In the genomic region with DNA sequence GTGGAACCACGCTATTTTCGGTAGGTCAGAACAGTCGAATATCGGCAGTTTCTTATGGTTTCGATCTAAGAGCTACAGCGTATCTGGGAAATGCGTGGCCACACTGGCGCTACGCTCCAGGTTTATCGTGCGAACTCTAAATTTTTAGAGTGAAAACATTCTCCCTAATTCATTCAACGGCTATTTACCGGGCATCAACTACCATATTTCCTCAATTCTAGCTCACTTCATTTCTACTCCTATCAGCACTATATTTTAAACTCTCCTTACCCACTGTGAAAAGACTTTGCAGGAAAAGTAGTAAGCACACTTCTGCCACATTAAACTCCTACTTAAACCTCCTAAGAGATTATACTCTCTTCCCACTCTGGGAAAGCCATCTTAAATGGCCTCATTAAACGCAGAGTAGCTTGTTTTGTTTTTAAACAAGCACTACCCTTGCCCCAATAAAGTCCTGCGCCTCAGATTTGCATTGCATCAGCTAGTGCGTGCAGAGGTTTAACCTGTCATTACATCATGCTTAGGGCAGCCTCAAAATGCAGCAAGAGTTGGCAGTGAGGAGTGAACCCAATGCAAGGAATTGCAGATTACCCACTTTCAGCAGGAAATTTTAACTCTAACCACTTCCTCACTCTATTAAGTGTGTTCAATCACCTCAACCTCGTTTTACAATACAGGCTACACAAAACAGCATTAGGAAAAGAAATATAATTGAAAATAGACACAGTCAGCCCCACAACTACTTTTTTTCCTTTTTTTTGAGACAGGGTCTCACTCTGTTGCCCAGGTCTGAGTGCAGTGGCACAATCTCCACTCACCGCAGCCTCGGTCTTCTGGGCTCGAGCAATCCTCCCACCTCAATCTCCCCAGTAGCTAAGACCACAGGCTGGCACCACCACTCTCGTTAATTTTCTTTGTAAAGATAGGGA, we compare ENCODE assay signal across 1 cellular context.
A peak's percentile ranks its signal among the peaks of the same experiment; 100 is the strongest.
TF ChIP-seq lines count a peak whose summit lies in the region.

No MANE protein-coding gene starts in this region.

TF ChIP-seq in HepG2, 621 proteins besides CTCF, POLR2A, EP300 and RAD21 (continued from another document and continues in another):
- TF ChIP-seq, protein P1, sequence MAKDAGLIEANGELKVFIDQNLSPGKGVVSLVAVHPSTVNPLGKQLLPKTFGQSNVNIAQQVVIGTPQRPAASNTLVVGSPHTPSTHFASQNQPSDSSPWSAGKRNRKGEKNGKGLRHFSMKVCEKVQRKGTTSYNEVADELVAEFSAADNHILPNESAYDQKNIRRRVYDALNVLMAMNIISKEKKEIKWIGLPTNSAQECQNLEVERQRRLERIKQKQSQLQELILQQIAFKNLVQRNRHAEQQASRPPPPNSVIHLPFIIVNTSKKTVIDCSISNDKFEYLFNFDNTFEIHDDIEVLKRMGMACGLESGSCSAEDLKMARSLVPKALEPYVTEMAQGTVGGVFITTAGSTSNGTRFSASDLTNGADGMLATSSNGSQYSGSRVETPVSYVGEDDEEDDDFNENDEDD (CRISPR knock-in tag; IDR thresholded peaks at IDR 0.05; ENCODE audit: borderline replicate concordance): no peak
- TF ChIP-seq ZNF749 (CRISPR knock-in tag; IDR thresholded peaks at IDR 0.05; ENCODE audit: borderline replicate concordance) (no peak), FOXP1 (IDR thresholded peaks at IDR 0.05) (no peak), FOXP1 (CRISPR knock-in tag; IDR thresholded peaks at IDR 0.05) (no peak), ZNF556 (CRISPR knock-in tag; IDR thresholded peaks at IDR 0.05; ENCODE audit: borderline replicate concordance) (no peak), ZNF329 (CRISPR knock-in tag; IDR thresholded peaks at IDR 0.05; ENCODE audit: low read depth) (no peak), MEIS1 (CRISPR knock-in tag; IDR thresholded peaks at IDR 0.05; ENCODE audit: borderline replicate concordance) (no peak), HMG20A (CRISPR knock-in tag; IDR thresholded peaks at IDR 0.05; ENCODE audit: borderline replicate concordance) (no peak), SSRP1 (CRISPR knock-in tag; IDR thresholded peaks at IDR 0.05) (0 out of 2 replicates have a peak, but pooled peaks have one; percentile 65), RBFOX2 (IDR thresholded peaks at IDR 0.05; ENCODE audit: low read depth, low read length) (peak; percentile 69), ZNF883 (CRISPR knock-in tag; IDR thresholded peaks at IDR 0.05; ENCODE audit: not compliant biosample characterization) (no peak), HCFC1 (IDR thresholded peaks at IDR 0.05; ENCODE audit: low read depth, low read length) (no peak), RXRB (CRISPR knock-in tag; IDR thresholded peaks at IDR 0.05; ENCODE audit: borderline replicate concordance) (peak; percentile 74), ZNF891 (CRISPR knock-in tag; IDR thresholded peaks at IDR 0.05) (no peak), ZNF12 (CRISPR knock-in tag; IDR thresholded peaks at IDR 0.05) (0 out of 2 replicates have a peak, but pooled peaks have one; percentile 43), ZNF713 (CRISPR knock-in tag; IDR thresholded peaks at IDR 0.05) (no peak), ZNF546 (CRISPR knock-in tag; conservative IDR thresholded peaks at IDR 0.05) (no peak), ZNF737 (CRISPR knock-in tag; IDR thresholded peaks at IDR 0.05; ENCODE audit: borderline replicate concordance) (no peak), ZSCAN21 (CRISPR knock-in tag; IDR thresholded peaks at IDR 0.05; ENCODE audit: borderline replicate concordance) (no peak), ATAD3A (CRISPR knock-in tag; IDR thresholded peaks at IDR 0.05) (no peak), ZNF768 (CRISPR knock-in tag; IDR thresholded peaks at IDR 0.05) (no peak), POLR2G (IDR thresholded peaks at IDR 0.05; ENCODE audit: low read depth, low read length) (peak; percentile 77), MXI1 (IDR thresholded peaks at IDR 0.05; ENCODE audit: borderline replicate concordance, low read depth, low read length) (no peak; the same call in 2 of the 3 replicates), ZNF33A (CRISPR knock-in tag; IDR thresholded peaks at IDR 0.05; ENCODE audit: borderline replicate concordance) (no peak), HNF4A (CRISPR knock-in tag; IDR thresholded peaks at IDR 0.05) (peak; percentile 40), KLF15 (CRISPR knock-in tag; IDR thresholded peaks at IDR 0.05; ENCODE audit: borderline replicate concordance) (no peak), ZNF180 (CRISPR knock-in tag; IDR thresholded peaks at IDR 0.05; ENCODE audit: borderline replicate concordance, low read depth) (no peak), ZNF720 (CRISPR knock-in tag; IDR thresholded peaks at IDR 0.05) (no peak), MATR3 (CRISPR knock-in tag; IDR thresholded peaks at IDR 0.05) (no peak), MBD4 (IDR thresholded peaks at IDR 0.05; ENCODE audit: borderline replicate concordance, low read length) (no peak), MED1 (CRISPR knock-in tag; IDR thresholded peaks at IDR 0.05) (peak; percentile 47), ZNF543 (CRISPR knock-in tag; IDR thresholded peaks at IDR 0.05) (no peak), RARA (CRISPR knock-in tag; IDR thresholded peaks at IDR 0.05) (peak; percentile 66), HOXA7 (CRISPR knock-in tag; IDR thresholded peaks at IDR 0.05) (no peak), ZMAT3 (CRISPR knock-in tag; conservative IDR thresholded peaks at IDR 0.05) (no peak), RFX5 (IDR thresholded peaks at IDR 0.05; ENCODE audit: low read depth, low read length) (no peak), REXO4 (CRISPR knock-in tag; IDR thresholded peaks at IDR 0.05; ENCODE audit: borderline replicate concordance) (no peak), ZNF121 (CRISPR knock-in tag; IDR thresholded peaks at IDR 0.05) (peak; percentile 79), ZNF557 (CRISPR knock-in tag; IDR thresholded peaks at IDR 0.05) (no peak), ZBTB38 (CRISPR knock-in tag; IDR thresholded peaks at IDR 0.05) (no peak), RNF2 (conservative IDR thresholded peaks at IDR 0.05; ENCODE audit: low read depth) (no peak), ATF7 (IDR thresholded peaks at IDR 0.05) (peak; percentile 66), ATF7 (CRISPR knock-in tag; IDR thresholded peaks at IDR 0.05) (no peak)
- TF ChIP-seq, protein P2, sequence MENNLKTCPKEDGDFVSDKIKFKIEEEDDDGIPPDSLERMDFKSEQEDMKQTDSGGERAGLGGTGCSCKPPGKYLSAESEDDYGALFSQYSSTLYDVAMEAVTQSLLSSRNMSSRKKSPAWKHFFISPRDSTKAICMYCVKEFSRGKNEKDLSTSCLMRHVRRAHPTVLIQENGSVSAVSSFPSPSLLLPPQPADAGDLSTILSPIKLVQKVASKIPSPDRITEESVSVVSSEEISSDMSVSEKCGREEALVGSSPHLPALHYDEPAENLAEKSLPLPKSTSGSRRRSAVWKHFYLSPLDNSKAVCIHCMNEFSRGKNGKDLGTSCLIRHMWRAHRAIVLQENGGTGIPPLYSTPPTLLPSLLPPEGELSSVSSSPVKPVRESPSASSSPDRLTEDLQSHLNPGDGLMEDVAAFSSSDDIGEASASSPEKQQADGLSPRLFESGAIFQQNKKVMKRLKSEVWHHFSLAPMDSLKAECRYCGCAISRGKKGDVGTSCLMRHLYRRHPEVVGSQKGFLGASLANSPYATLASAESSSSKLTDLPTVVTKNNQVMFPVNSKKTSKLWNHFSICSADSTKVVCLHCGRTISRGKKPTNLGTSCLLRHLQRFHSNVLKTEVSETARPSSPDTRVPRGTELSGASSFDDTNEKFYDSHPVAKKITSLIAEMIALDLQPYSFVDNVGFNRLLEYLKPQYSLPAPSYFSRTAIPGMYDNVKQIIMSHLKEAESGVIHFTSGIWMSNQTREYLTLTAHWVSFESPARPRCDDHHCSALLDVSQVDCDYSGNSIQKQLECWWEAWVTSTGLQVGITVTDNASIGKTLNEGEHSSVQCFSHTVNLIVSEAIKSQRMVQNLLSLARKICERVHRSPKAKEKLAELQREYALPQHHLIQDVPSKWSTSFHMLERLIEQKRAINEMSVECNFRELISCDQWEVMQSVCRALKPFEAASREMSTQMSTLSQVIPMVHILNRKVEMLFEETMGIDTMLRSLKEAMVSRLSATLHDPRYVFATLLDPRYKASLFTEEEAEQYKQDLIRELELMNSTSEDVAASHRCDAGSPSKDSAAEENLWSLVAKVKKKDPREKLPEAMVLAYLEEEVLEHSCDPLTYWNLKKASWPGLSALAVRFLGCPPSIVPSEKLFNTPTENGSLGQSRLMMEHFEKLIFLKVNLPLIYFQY (CRISPR knock-in tag; IDR thresholded peaks at IDR 0.05; ENCODE audit: borderline replicate concordance): no peak
- TF ChIP-seq, protein P3, sequence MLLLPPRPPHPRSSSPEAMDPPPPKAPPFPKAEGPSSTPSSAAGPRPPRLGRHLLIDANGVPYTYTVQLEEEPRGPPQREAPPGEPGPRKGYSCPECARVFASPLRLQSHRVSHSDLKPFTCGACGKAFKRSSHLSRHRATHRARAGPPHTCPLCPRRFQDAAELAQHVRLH (CRISPR knock-in tag; IDR thresholded peaks at IDR 0.05; ENCODE audit: borderline replicate concordance, low read depth): 0 out of 2 replicates have a peak, but pooled peaks have one; percentile 27
- TF ChIP-seq, protein P4, sequence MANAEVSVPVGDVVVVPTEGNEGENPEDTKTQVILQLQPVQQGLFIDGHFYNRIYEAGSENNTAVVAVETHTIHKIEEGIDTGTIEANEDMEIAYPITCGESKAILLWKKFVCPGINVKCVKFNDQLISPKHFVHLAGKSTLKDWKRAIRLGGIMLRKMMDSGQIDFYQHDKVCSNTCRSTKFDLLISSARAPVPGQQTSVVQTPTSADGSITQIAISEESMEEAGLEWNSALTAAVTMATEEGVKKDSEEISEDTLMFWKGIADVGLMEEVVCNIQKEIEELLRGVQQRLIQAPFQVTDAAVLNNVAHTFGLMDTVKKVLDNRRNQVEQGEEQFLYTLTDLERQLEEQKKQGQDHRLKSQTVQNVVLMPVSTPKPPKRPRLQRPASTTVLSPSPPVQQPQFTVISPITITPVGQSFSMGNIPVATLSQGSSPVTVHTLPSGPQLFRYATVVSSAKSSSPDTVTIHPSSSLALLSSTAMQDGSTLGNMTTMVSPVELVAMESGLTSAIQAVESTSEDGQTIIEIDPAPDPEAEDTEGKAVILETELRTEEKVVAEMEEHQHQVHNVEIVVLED (CRISPR knock-in tag; IDR thresholded peaks at IDR 0.05; ENCODE audit: borderline replicate concordance): no peak; the same call in 1 of the 2 replicates
- TF ChIP-seq, protein P5, sequence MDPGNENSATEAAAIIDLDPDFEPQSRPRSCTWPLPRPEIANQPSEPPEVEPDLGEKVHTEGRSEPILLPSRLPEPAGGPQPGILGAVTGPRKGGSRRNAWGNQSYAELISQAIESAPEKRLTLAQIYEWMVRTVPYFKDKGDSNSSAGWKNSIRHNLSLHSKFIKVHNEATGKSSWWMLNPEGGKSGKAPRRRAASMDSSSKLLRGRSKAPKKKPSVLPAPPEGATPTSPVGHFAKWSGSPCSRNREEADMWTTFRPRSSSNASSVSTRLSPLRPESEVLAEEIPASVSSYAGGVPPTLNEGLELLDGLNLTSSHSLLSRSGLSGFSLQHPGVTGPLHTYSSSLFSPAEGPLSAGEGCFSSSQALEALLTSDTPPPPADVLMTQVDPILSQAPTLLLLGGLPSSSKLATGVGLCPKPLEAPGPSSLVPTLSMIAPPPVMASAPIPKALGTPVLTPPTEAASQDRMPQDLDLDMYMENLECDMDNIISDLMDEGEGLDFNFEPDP (CRISPR knock-in tag; conservative IDR thresholded peaks at IDR 0.05): no peak
- TF ChIP-seq, protein P6, sequence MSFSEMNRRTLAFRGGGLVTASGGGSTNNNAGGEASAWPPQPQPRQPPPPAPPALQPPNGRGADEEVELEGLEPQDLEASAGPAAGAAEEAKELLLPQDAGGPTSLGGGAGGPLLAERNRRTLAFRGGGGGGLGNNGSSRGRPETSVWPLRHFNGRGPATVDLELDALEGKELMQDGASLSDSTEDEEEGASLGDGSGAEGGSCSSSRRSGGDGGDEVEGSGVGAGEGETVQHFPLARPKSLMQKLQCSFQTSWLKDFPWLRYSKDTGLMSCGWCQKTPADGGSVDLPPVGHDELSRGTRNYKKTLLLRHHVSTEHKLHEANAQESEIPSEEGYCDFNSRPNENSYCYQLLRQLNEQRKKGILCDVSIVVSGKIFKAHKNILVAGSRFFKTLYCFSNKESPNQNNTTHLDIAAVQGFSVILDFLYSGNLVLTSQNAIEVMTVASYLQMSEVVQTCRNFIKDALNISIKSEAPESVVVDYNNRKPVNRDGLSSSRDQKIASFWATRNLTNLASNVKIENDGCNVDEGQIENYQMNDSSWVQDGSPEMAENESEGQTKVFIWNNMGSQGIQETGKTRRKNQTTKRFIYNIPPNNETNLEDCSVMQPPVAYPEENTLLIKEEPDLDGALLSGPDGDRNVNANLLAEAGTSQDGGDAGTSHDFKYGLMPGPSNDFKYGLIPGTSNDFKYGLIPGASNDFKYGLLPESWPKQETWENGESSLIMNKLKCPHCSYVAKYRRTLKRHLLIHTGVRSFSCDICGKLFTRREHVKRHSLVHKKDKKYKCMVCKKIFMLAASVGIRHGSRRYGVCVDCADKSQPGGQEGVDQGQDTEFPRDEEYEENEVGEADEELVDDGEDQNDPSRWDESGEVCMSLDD (CRISPR knock-in tag; IDR thresholded peaks at IDR 0.05; ENCODE audit: borderline replicate concordance): no peak
- TF ChIP-seq, protein P7, sequence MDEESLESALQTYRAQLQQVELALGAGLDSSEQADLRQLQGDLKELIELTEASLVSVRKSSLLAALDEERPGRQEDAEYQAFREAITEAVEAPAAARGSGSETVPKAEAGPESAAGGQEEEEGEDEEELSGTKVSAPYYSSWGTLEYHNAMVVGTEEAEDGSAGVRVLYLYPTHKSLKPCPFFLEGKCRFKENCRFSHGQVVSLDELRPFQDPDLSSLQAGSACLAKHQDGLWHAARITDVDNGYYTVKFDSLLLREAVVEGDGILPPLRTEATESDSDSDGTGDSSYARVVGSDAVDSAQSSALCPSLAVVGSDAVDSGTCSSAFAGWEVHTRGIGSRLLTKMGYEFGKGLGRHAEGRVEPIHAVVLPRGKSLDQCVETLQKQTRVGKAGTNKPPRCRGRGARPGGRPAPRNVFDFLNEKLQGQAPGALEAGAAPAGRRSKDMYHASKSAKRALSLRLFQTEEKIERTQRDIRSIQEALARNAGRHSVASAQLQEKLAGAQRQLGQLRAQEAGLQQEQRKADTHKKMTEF (CRISPR knock-in tag; IDR thresholded peaks at IDR 0.05): no peak
- TF ChIP-seq, protein P8, sequence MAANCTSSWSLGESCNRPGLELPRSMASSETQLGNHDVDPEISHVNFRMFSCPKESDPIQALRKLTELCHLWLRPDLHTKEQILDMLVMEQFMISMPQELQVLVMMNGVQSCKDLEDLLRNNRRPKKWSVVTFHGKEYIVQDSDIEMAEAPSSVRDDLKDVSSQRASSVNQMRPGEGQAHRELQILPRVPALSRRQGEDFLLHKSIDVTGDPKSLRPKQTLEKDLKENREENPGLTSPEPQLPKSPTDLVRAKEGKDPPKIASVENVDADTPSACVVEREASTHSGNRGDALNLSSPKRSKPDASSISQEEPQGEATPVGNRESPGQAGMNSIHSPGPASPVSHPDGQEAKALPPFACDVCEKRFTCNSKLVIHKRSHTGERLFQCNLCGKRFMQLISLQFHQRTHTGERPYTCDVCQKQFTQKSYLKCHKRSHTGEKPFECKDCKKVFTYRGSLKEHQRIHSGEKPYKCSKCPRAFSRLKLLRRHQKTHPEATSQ (CRISPR knock-in tag; IDR thresholded peaks at IDR 0.05; ENCODE audit: borderline replicate concordance): no peak
- TF ChIP-seq, protein P9, sequence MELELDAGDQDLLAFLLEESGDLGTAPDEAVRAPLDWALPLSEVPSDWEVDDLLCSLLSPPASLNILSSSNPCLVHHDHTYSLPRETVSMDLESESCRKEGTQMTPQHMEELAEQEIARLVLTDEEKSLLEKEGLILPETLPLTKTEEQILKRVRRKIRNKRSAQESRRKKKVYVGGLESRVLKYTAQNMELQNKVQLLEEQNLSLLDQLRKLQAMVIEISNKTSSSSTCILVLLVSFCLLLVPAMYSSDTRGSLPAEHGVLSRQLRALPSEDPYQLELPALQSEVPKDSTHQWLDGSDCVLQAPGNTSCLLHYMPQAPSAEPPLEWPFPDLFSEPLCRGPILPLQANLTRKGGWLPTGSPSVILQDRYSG (CRISPR knock-in tag; IDR thresholded peaks at IDR 0.05): no peak
